ENCODE assay signal across 1 cellular context in genomic region chr19:1275260-1275975, GRCh38.
A peak's percentile ranks its signal among the peaks of the same experiment; 100 is the strongest.
TF ChIP-seq lines count a peak whose summit lies in the region.

Gene FAM174C, plus strand, starts transcription at chr19:1275530. Its CDS starts 20 bp downstream, at chr19:1275550.

TF ChIP-seq in HepG2, 621 proteins besides CTCF, POLR2A, EP300 and RAD21 (continued from another document and continues in another):
- TF ChIP-seq NRL (CRISPR knock-in tag; IDR thresholded peaks at IDR 0.05; ENCODE audit: borderline replicate concordance) (no peak; the same call in 1 of the 2 replicates), RELA (CRISPR knock-in tag; IDR thresholded peaks at IDR 0.05) (no peak), NBN (conservative IDR thresholded peaks at IDR 0.05) (no peak), MTF1 (CRISPR knock-in tag; IDR thresholded peaks at IDR 0.05) (no peak), SALL1 (CRISPR knock-in tag; IDR thresholded peaks at IDR 0.05) (peak; percentile 68; the same call in 1 of the 2 replicates), ZNF496 (CRISPR knock-in tag; IDR thresholded peaks at IDR 0.05; ENCODE audit: insufficient replicate concordance) (no peak), ZNF256 (CRISPR knock-in tag; conservative IDR thresholded peaks at IDR 0.05) (no peak), CBX5 (CRISPR knock-in tag; IDR thresholded peaks at IDR 0.05; ENCODE audit: borderline replicate concordance) (no peak), ZNF451 (CRISPR knock-in tag; IDR thresholded peaks at IDR 0.05) (no peak), HOXD1 (CRISPR knock-in tag; IDR thresholded peaks at IDR 0.05) (no peak; the same call in 1 of the 2 replicates), ZNF207 (IDR thresholded peaks at IDR 0.05; ENCODE audit: borderline replicate concordance) (no peak), U2AF1 (optimal IDR thresholded peaks at IDR 0.05; ENCODE audit: low read depth, low read length) (no peak), ZFP82 (CRISPR knock-in tag; IDR thresholded peaks at IDR 0.05; ENCODE audit: borderline replicate concordance) (peak; percentile 90; the same call in 1 of the 2 replicates), CSRNP2 (CRISPR knock-in tag; conservative IDR thresholded peaks at IDR 0.05; ENCODE audit: low read depth) (peak; percentile 84; the same call in 1 of the 2 replicates), ETV5 (CRISPR knock-in tag; IDR thresholded peaks at IDR 0.05; ENCODE audit: borderline replicate concordance) (0 out of 2 replicates have a peak, but pooled peaks have one; percentile 5), CSRNP1 (CRISPR knock-in tag; IDR thresholded peaks at IDR 0.05) (peak; percentile 42), SOX5 (CRISPR knock-in tag; IDR thresholded peaks at IDR 0.05; ENCODE audit: borderline replicate concordance) (no peak), TGIF2 (CRISPR knock-in tag; IDR thresholded peaks at IDR 0.05) (0 out of 2 replicates have a peak, but pooled peaks have one; percentile 17), GTF2F1 (IDR thresholded peaks at IDR 0.05; ENCODE audit: low read length) (no peak), FUBP1 (CRISPR knock-in tag; IDR thresholded peaks at IDR 0.05; ENCODE audit: borderline replicate concordance) (peak; percentile 80; the same call in 1 of the 2 replicates), PAX8 (CRISPR knock-in tag; IDR thresholded peaks at IDR 0.05; ENCODE audit: borderline replicate concordance) (no peak), ZNF607 (CRISPR knock-in tag; IDR thresholded peaks at IDR 0.05; ENCODE audit: borderline replicate concordance) (peak; percentile 46), ZNF616 (CRISPR knock-in tag; IDR thresholded peaks at IDR 0.05; ENCODE audit: low read depth) (peak; percentile 58; the same call in 1 of the 2 replicates), JUNB (CRISPR knock-in tag; IDR thresholded peaks at IDR 0.05; ENCODE audit: borderline replicate concordance) (peak; percentile 22; the same call in 1 of the 2 replicates), GTF3A (CRISPR knock-in tag; conservative IDR thresholded peaks at IDR 0.05) (no peak), E2F1 (CRISPR knock-in tag; IDR thresholded peaks at IDR 0.05) (no peak), JUN (CRISPR knock-in tag; IDR thresholded peaks at IDR 0.05) (no peak; the same call in none of the 2 replicates), PCBP1 (IDR thresholded peaks at IDR 0.05; ENCODE audit: borderline replicate concordance, low read depth, low read length) (0 out of 2 replicates have a peak, but pooled peaks have one; percentile 49), BCLAF1 (IDR thresholded peaks at IDR 0.05) (no peak), SRSF9 (IDR thresholded peaks at IDR 0.05; ENCODE audit: borderline replicate concordance, insufficient read depth, low read depth, low read length, poor library complexity, severe bottlenecking) (no peak), FOXJ3 (CRISPR knock-in tag; IDR thresholded peaks at IDR 0.05; ENCODE audit: borderline replicate concordance) (no peak), ZNF296 (CRISPR knock-in tag; conservative IDR thresholded peaks at IDR 0.05) (no peak), MTERF4 (CRISPR knock-in tag; IDR thresholded peaks at IDR 0.05) (no peak), ETV6 (CRISPR knock-in tag; conservative IDR thresholded peaks at IDR 0.05) (no peak), IKZF5 (CRISPR knock-in tag; IDR thresholded peaks at IDR 0.05) (peak; percentile 22; the same call in 1 of the 2 replicates), HES4 (CRISPR knock-in tag; IDR thresholded peaks at IDR 0.05; ENCODE audit: borderline replicate concordance) (no peak), PBX3 (CRISPR knock-in tag; IDR thresholded peaks at IDR 0.05; ENCODE audit: borderline replicate concordance) (no peak)
- TF ChIP-seq, protein P1, sequence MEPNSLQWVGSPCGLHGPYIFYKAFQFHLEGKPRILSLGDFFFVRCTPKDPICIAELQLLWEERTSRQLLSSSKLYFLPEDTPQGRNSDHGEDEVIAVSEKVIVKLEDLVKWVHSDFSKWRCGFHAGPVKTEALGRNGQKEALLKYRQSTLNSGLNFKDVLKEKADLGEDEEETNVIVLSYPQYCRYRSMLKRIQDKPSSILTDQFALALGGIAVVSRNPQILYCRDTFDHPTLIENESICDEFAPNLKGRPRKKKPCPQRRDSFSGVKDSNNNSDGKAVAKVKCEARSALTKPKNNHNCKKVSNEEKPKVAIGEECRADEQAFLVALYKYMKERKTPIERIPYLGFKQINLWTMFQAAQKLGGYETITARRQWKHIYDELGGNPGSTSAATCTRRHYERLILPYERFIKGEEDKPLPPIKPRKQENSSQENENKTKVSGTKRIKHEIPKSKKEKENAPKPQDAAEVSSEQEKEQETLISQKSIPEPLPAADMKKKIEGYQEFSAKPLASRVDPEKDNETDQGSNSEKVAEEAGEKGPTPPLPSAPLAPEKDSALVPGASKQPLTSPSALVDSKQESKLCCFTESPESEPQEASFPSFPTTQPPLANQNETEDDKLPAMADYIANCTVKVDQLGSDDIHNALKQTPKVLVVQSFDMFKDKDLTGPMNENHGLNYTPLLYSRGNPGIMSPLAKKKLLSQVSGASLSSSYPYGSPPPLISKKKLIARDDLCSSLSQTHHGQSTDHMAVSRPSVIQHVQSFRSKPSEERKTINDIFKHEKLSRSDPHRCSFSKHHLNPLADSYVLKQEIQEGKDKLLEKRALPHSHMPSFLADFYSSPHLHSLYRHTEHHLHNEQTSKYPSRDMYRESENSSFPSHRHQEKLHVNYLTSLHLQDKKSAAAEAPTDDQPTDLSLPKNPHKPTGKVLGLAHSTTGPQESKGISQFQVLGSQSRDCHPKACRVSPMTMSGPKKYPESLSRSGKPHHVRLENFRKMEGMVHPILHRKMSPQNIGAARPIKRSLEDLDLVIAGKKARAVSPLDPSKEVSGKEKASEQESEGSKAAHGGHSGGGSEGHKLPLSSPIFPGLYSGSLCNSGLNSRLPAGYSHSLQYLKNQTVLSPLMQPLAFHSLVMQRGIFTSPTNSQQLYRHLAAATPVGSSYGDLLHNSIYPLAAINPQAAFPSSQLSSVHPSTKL (CRISPR knock-in tag; IDR thresholded peaks at IDR 0.05), result no peak
- TF ChIP-seq, protein P2, sequence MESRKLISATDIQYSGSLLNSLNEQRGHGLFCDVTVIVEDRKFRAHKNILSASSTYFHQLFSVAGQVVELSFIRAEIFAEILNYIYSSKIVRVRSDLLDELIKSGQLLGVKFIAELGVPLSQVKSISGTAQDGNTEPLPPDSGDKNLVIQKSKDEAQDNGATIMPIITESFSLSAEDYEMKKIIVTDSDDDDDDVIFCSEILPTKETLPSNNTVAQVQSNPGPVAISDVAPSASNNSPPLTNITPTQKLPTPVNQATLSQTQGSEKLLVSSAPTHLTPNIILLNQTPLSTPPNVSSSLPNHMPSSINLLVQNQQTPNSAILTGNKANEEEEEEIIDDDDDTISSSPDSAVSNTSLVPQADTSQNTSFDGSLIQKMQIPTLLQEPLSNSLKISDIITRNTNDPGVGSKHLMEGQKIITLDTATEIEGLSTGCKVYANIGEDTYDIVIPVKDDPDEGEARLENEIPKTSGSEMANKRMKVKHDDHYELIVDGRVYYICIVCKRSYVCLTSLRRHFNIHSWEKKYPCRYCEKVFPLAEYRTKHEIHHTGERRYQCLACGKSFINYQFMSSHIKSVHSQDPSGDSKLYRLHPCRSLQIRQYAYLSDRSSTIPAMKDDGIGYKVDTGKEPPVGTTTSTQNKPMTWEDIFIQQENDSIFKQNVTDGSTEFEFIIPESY (CRISPR knock-in tag; IDR thresholded peaks at IDR 0.05), result no peak; the same call in 1 of the 2 replicates
